Comparison of ENCODE assay signal across 11 cellular contexts in the genomic region with DNA sequence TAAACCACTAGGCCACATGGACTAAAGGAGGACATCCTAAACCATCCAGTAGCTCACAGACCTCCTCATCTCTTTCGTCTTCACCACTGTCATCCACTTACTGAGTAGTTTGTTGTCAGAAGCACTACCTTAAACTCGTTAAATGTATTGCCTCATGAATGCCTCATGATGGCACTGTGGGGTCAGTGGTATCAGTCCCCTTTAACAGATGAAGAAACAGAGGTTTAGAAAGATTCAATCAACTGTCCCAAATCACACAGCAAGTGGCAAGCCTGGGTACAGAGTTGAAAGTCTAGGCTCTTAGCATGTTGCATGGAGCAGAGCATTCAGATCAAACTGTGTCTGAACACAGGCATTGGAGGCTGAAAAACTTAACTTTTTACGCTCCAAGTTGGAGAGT.
DNase-seq lines count a peak whose midpoint lies in the region; ATAC-seq and TF ChIP-seq lines count a peak whose summit lies in the region.
"Had no signal": no experiment of that assay in that cellular context is flagged by ENCODE, and none has a peak within 500 bp of the region (broad histone marks: within the 10 kb centered on the region; RNA-seq: fewer than 3 reads in every experiment).

No MANE protein-coding gene starts in this region.

- peak; percentile 40 for TF ChIP-seq CTCF in BE2C (IDR thresholded peaks at IDR 0.05; ENCODE audit: low read depth, low read length)
- TF ChIP-seq CTCF in esophagus squamous epithelium (IDR thresholded peaks at IDR 0.05), result peak in 1 of 6 experiments; percentile 25

- no peak overlapping the region for H3K4me3 Mint-ChIP-seq in CD4-positive, alpha-beta memory T cell

- H3K9me3 Mint-ChIP-seq in CD4-positive, alpha-beta memory T cell, result no peaks in the 10 kb centered on the region
- H3K9me3 Mint-ChIP-seq: activated T-helper 2 cell treated with anti-CD3 and anti-CD28 coated beads, Interferon-gamma antibody, Interleukin-2, Interleukin-4, amounts not matched to agents 10 μg/mL and 5 μg/mL and 100 μg/mL, durations not matched to agents 14 hours and 24 hours and 36 hours had no signal

- no peak overlapping the region for H3K4me3 ChIP-seq in BE2C (ENCODE audit: low read depth, low read length)
- H3K4me3 ChIP-seq in esophagus squamous epithelium, result no peak overlapping the region
- no peak overlapping the region for H3K4me3 ChIP-seq in CD4-positive, alpha-beta memory T cell (ENCODE audit: low read length in 2 of 2)

- H3K27ac Mint-ChIP-seq in CD4-positive, alpha-beta memory T cell, result no peak overlapping the region
- H3K27ac Mint-ChIP-seq: activated T-helper 2 cell treated with anti-CD3 and anti-CD28 coated beads, Interferon-gamma antibody, Interleukin-2, Interleukin-4, amounts not matched to agents 10 μg/mL and 5 μg/mL and 100 μg/mL, durations not matched to agents 14 hours and 24 hours and 36 hours had no signal

- TF ChIP-seq POLR2A in erythroblast (IDR thresholded peaks at IDR 0.05; ENCODE audit: low read length), result no peak
- TF ChIP-seq POLR2A in esophagus squamous epithelium (IDR thresholded peaks at IDR 0.05), result no peak

- CTCF ChIA-PET in CD4-positive, alpha-beta memory T cell (lab: Charles Lee; ENCODE audit: partially characterized antibody), result interaction anchor here (1.0 kb wide), 1 partner anchor 224 kb away, joined by 5 read pairs; no protein-coding TSS in a partner anchor

- H3K27ac ChIP-seq in esophagus squamous epithelium, result no peak overlapping the region
- no peak overlapping the region for H3K27ac ChIP-seq in CD4-positive, alpha-beta memory T cell (ENCODE audit: low read depth, low read length)

- DNase-seq in BE2C, result no peak
- peak; percentile 76 for DNase-seq in NCI-H82 (lab: John Stamatoyannopoulos, UW)
- peak; percentile 71 to 73 for DNase-seq in erythroblast (lab: John Stamatoyannopoulos, UW)
- no peak for DNase-seq in esophagus squamous epithelium (lab: John Stamatoyannopoulos, UW)
- no peak for DNase-seq in CD4-positive, alpha-beta memory T cell
- no peak for DNase-seq in stimulated activated CD4-positive, alpha-beta T cell treated with anti-CD3 and anti-CD28 coated beads, Interleukin-4, amount 100 ng/mL, for 24 hours
- DNase-seq: KG1, left cardiac atrium had no signal

- peaks cover 3 to 5% of the 10 kb centered on the region in 2 donors for H3K27me3 Mint-ChIP-seq in CD4-positive, alpha-beta memory T cell

- H3K9me3 ChIP-seq in BE2C, result no peaks in the 10 kb centered on the region
- no peaks in the 10 kb centered on the region for H3K9me3 ChIP-seq in esophagus squamous epithelium
- no peaks in the 10 kb centered on the region for H3K9me3 ChIP-seq in CD4-positive, alpha-beta memory T cell (ENCODE audit: control insufficient read depth in 1 of 2, low read length in 2 of 2)

- POLR2A ChIA-PET in CD4-positive, alpha-beta memory T cell (lab: Charles Lee; ENCODE audit: partially characterized antibody), result no interaction called here

- no peaks in the 10 kb centered on the region for H3K36me3 ChIP-seq in BE2C
- H3K36me3 ChIP-seq in esophagus squamous epithelium, result no peaks in the 10 kb centered on the region
- no peaks in the 10 kb centered on the region for H3K36me3 ChIP-seq in CD4-positive, alpha-beta memory T cell (ENCODE audit: insufficient read depth, low read length)

- no peaks in the 10 kb centered on the region for H3K27me3 ChIP-seq in BE2C
- H3K27me3 ChIP-seq in esophagus squamous epithelium, result peaks cover 0 to 3% (median 0%) of the 10 kb centered on the region in 4 donors
- no peaks in the 10 kb centered on the region for H3K27me3 ChIP-seq in CD4-positive, alpha-beta memory T cell (ENCODE audit: insufficient read depth, low read length)

- WGBS in esophagus squamous epithelium, 2 donors, result 23 to 60% methylated on average over 3 of the region's 3 CpGs

- ATAC-seq in GM18502 (IDR thresholded peaks at IDR 0.05; ENCODE audit: poor library complexity, unreplicated experiment) (peak; percentile 59), GM18511 (IDR thresholded peaks at IDR 0.05; ENCODE audit: unreplicated experiment) (no peak)
- ATAC-seq: left cardiac atrium had no signal

- intact Hi-C loops in esophagus squamous epithelium (cut with DNase I), result no loop called here
- intact Hi-C loops in CD4-positive, alpha-beta memory T cell (cut with micrococcal nuclease), result loop anchor here (10.0 kb wide), 1 partner anchor 699 kb away; no protein-coding TSS in a partner anchor

- H3K4me1 Mint-ChIP-seq in CD4-positive, alpha-beta memory T cell, result no peaks in the 10 kb centered on the region

- no peaks in the 10 kb centered on the region for H3K36me3 Mint-ChIP-seq in CD4-positive, alpha-beta memory T cell

- no peaks in the 10 kb centered on the region for H3K4me1 ChIP-seq in BE2C
- H3K4me1 ChIP-seq in esophagus squamous epithelium, result no peaks in the 10 kb centered on the region
- no peaks in the 10 kb centered on the region for H3K4me1 ChIP-seq in CD4-positive, alpha-beta memory T cell (ENCODE audit: insufficient read depth, low read length)

Comparison
In these comparisons a context has a peak if more than half of its experiments do, and no peak if none do; other contexts are left out.
1. DNase-seq: peak in NCI-H82 (single experiment) and erythroblast (2 of 2); none in BE2C (single experiment), esophagus squamous epithelium (single experiment), CD4-positive, alpha-beta memory T cell (0 of 5) and stimulated activated CD4-positive, alpha-beta T cell treated with anti-CD3 and anti-CD28 coated beads, Interleukin-4, amount 100 ng/mL, for 24 hours (single experiment).